ENCODE assay signal across 10 cellular contexts in genomic region chr6:139977887-139978332, GRCh38.
DNase-seq lines count a peak whose midpoint lies in the region; ATAC-seq and TF ChIP-seq lines count a peak whose summit lies in the region.
"Had no signal": no experiment of that assay in that cellular context is flagged by ENCODE, and none has a peak within 500 bp of the region (broad histone marks: within the 10 kb centered on the region; RNA-seq: fewer than 3 reads in every experiment).

No MANE protein-coding gene starts in this region.

- H3K4me1 Mint-ChIP-seq in GM23338 = peaks cover 27% of the 10 kb centered on the region
- peaks cover 5% of the 10 kb centered on the region for H3K4me1 Mint-ChIP-seq in activated CD8-positive, alpha-beta T cell treated with anti-CD3 and anti-CD28 coated beads for 36 hours (ENCODE audit: low read depth)
- H3K4me1 Mint-ChIP-seq in type B pancreatic cell (ENCODE audit: unreplicated experiment) = peaks cover 51% of the 10 kb centered on the region

- H3K36me3 ChIP-seq in GM23338 (ENCODE audit: insufficient read depth) (no peaks in the 10 kb centered on the region), heart right ventricle (no peaks in the 10 kb centered on the region), gastrocnemius medialis (no peaks in the 10 kb centered on the region)

- H3K27me3 Mint-ChIP-seq in GM23338 (ENCODE audit: insufficient read depth, low read depth, poor library complexity) (peaks cover 1% of the 10 kb centered on the region), type B pancreatic cell (no peaks in the 10 kb centered on the region)
- peaks cover 16% of the 10 kb centered on the region for H3K27me3 Mint-ChIP-seq in activated CD8-positive, alpha-beta T cell treated with anti-CD3 and anti-CD28 coated beads for 36 hours

- no peak overlapping the region for H3K27ac Mint-ChIP-seq in GM23338
- no peak overlapping the region for H3K27ac Mint-ChIP-seq in activated CD8-positive, alpha-beta T cell treated with anti-CD3 and anti-CD28 coated beads for 36 hours
- no peak overlapping the region for H3K27ac Mint-ChIP-seq in type B pancreatic cell

- ATAC-seq in GM23338 (no peak), heart right ventricle (peak in 4 of 8 donors; percentile 16 to 61 (median 20)), gastrocnemius medialis (peak; percentile 78 to 82)
- ATAC-seq in activated CD8-positive, alpha-beta T cell treated with anti-CD3 and anti-CD28 coated beads for 36 hours = no peak

- no peaks in the 10 kb centered on the region for H4K20me1 ChIP-seq in GM23338 (replicated peaks; ENCODE audit: insufficient read depth)

- H3K36me3 Mint-ChIP-seq in GM23338 (ENCODE audit: low read depth) (no peaks in the 10 kb centered on the region), type B pancreatic cell (no peaks in the 10 kb centered on the region)
- no peaks in the 10 kb centered on the region for H3K36me3 Mint-ChIP-seq in activated CD8-positive, alpha-beta T cell treated with anti-CD3 and anti-CD28 coated beads for 36 hours (ENCODE audit: low read depth)

- H3K9me3 Mint-ChIP-seq in GM23338 = no peaks in the 10 kb centered on the region
- no peaks in the 10 kb centered on the region for H3K9me3 Mint-ChIP-seq in activated CD8-positive, alpha-beta T cell treated with anti-CD3 and anti-CD28 coated beads for 36 hours
- peaks cover 6% of the 10 kb centered on the region for H3K9me3 Mint-ChIP-seq in type B pancreatic cell

- TF ChIP-seq POLR2A in gastrocnemius medialis (IDR thresholded peaks at IDR 0.05) = no peak

- CTCF ChIA-PET in activated CD8-positive, alpha-beta T cell treated with anti-CD3 and anti-CD28 coated beads for 36 hours (lab: Charles Lee) = no interaction called here

- intact Hi-C loops in heart right ventricle (cut with DNase I) = loop anchor here in 3 of 10 donors (5.0 to 10.0 kb wide), 6 partner anchors 97 to 606 kb away; partner anchors contain the start of gene CITED2 (in 2 of the 3)
- intact Hi-C loops in gastrocnemius medialis (cut with DNase I; ENCODE audit: low total_unique reads) = loop anchor here (5.0 to 10.0 kb wide), 2 partner anchors 213 to 601 kb away; no protein-coding TSS in a partner anchor
- intact Hi-C loops in activated CD8-positive, alpha-beta T cell treated with anti-CD3 and anti-CD28 coated beads for 36 hours (cut with micrococcal nuclease) = no loop called here

- H2AFZ ChIP-seq in GM23338 = peak overlapping the region; percentile 65; the same call in 1 of the 2 replicates

- POLR2A ChIA-PET in activated CD8-positive, alpha-beta T cell treated with anti-CD3 and anti-CD28 coated beads for 36 hours (lab: Charles Lee) = no interaction called here

- no peaks in the 10 kb centered on the region for H3K79me2 ChIP-seq in GM23338 (replicated peaks; ENCODE audit: insufficient read depth)

- TF ChIP-seq CTCF in GM23338 (conservative IDR thresholded peaks at IDR 0.05; ENCODE audit: low read depth in 2 of 2) = no peak
- TF ChIP-seq CTCF in heart right ventricle (IDR thresholded peaks at IDR 0.05) = no peak
- TF ChIP-seq CTCF in gastrocnemius medialis (IDR thresholded peaks at IDR 0.05 in 4 of 5, conservative IDR thresholded peaks at IDR 0.05 in 1 of 5) = no peak
- TF ChIP-seq CTCF in activated CD8-positive, alpha-beta T cell treated with anti-CD3 and anti-CD28 coated beads for 36 hours (IDR thresholded peaks at IDR 0.05) = no peak
- TF ChIP-seq CTCF in type B pancreatic cell (conservative IDR thresholded peaks at IDR 0.05) = no peak

- no peaks in the 10 kb centered on the region for H3F3A ChIP-seq in GM23338 (replicated peaks; ENCODE audit: low read depth)

- no peaks in the 10 kb centered on the region for H3K27me3 ChIP-seq in GM23338 (ENCODE audit: insufficient read depth)
- H3K27me3 ChIP-seq in heart right ventricle = no peaks in the 10 kb centered on the region
- H3K27me3 ChIP-seq in gastrocnemius medialis = no peaks in the 10 kb centered on the region

- in situ Hi-C loops in gastrocnemius medialis (cut with MboI; ENCODE audit: low sequenced_read_pairs in 4 of 4) = no loop called here

- H3K4me3 Mint-ChIP-seq in GM23338 = no peak overlapping the region
- H3K4me3 Mint-ChIP-seq in activated CD8-positive, alpha-beta T cell treated with anti-CD3 and anti-CD28 coated beads for 36 hours = no peak overlapping the region
- H3K4me3 Mint-ChIP-seq in type B pancreatic cell = no peak overlapping the region

- no peak overlapping the region for H3K4me3 ChIP-seq in GM23338
- H3K4me3 ChIP-seq in heart right ventricle = no peak overlapping the region
- no peak overlapping the region for H3K4me3 ChIP-seq in gastrocnemius medialis

- H3K4me1 ChIP-seq in GM23338 (ENCODE audit: insufficient read depth) (peaks cover 24% of the 10 kb centered on the region), heart right ventricle (peaks cover 0 to 63% (median 38%) of the 10 kb centered on the region in 9 donors), gastrocnemius medialis (peaks cover 32 to 35% of the 10 kb centered on the region in 2 donors)

- DNase-seq in GM23338 (ENCODE audit: low spot score) (no peak), T1000 (lab: John Stamatoyannopoulos, UW) (peak; percentile 39), heart right ventricle (no peak), gastrocnemius medialis (peak; percentile 30 to 33), Ammon's horn (ENCODE audit: low spot score) (no peak), NCI-H510A (lab: John Stamatoyannopoulos, UW) (no peak), type B pancreatic cell (ENCODE audit: extremely low spot score, unreplicated experiment) (no peak)
- DNase-seq in activated CD8-positive, alpha-beta T cell treated with anti-CD3 and anti-CD28 coated beads for 36 hours = no peak
- DNase-seq: activated T-cell treated with anti-CD3 and anti-CD28 coated beads, Interleukin-2, amount 50 U/mL, for 48 hours; KBM-7 had no signal

- H3K27ac ChIP-seq in GM23338 (ENCODE audit: low read depth) = no peak overlapping the region
- peak overlapping the region in 7 of 10 donors; percentile 19 to 73 (median 63) for H3K27ac ChIP-seq in heart right ventricle
- H3K27ac ChIP-seq in gastrocnemius medialis = peak overlapping the region in 2 of 4 donors; percentile 14 to 49

- WGBS in heart right ventricle, 2 donors = 50 to 53% methylated on average over 2 of the region's 2 CpGs

- H3K9me2 ChIP-seq in GM23338 (ENCODE audit: insufficient read depth) = 0 out of 2 replicates have a peak, but pooled peaks cover 5% of the 10 kb centered on the region

- H3K9me3 ChIP-seq in heart right ventricle (no peaks in the 10 kb centered on the region), gastrocnemius medialis (no peaks in the 10 kb centered on the region)

- no peak overlapping the region for H3K4me2 ChIP-seq in GM23338

TF ChIP-seq in GM23338, 12 proteins besides CTCF, POLR2A, EP300 and RAD21:
- TF ChIP-seq JUNB (IDR thresholded peaks at IDR 0.05; ENCODE audit: unreplicated experiment) (no peak), STAT1 (IDR thresholded peaks at IDR 0.05; ENCODE audit: unreplicated experiment) (no peak), EZH2 (IDR thresholded peaks at IDR 0.05; ENCODE audit: low read depth, unreplicated experiment) (no peak), REST (IDR thresholded peaks at IDR 0.05; ENCODE audit: unreplicated experiment) (no peak), ZNF331 (CRISPR knock-in tag; IDR thresholded peaks at IDR 0.05; ENCODE audit: low read depth) (no peak), ZNF114 (CRISPR knock-in tag; IDR thresholded peaks at IDR 0.05) (no peak), POLR2AphosphoS5 (IDR thresholded peaks at IDR 0.05; ENCODE audit: low read depth) (no peak), EZH2phosphoT487 (IDR thresholded peaks at IDR 0.05; ENCODE audit: unreplicated experiment) (no peak), CREB1 (CRISPR knock-in tag; IDR thresholded peaks at IDR 0.05; ENCODE audit: low read depth) (no peak)

Comparison
In these comparisons a context has a peak if more than half of its experiments do, and no peak if none do; other contexts are left out.
1. ATAC-seq: peak in gastrocnemius medialis (2 of 2); none in GM23338 (single experiment) and activated CD8-positive, alpha-beta T cell treated with anti-CD3 and anti-CD28 coated beads for 36 hours (single experiment).
2. DNase-seq: peak in T1000 (single experiment) and gastrocnemius medialis (2 of 2); none in GM23338 (single experiment), heart right ventricle (0 of 2), Ammon's horn (single experiment), NCI-H510A (single experiment), activated CD8-positive, alpha-beta T cell treated with anti-CD3 and anti-CD28 coated beads for 36 hours (single experiment) and type B pancreatic cell (single experiment).